In genomic region chr11:94494200-94494545, GRCh38 we compare ENCODE assay signal across 6 cellular contexts. TPM values are rescaled to one million over a fixed set of nuclear protein-coding genes. Genes with fewer than 3 reads are reported as not detected.
DNase-seq lines count a peak whose midpoint lies in the region; TF ChIP-seq lines count a peak whose summit lies in the region.

No MANE protein-coding gene starts in this region.

- peaks cover 29% of the 10 kb centered on the region for H3K4me1 Mint-ChIP-seq in T-helper 1 cell treated with Interleukin-12 subunit alpha and Interleukin-12 subunit beta and Interleukin-4 antibody, amounts not matched to agents 30 μg/mL and 1 μg/mL, for 36 hours (ENCODE audit: low read depth)

- H3K4me2 ChIP-seq in MM.1S (ENCODE audit: low read depth, low read length) = peak overlapping the region; percentile 60

- no peaks in the 10 kb centered on the region for H3K27me3 Mint-ChIP-seq in T-helper 1 cell treated with Interleukin-12 subunit alpha and Interleukin-12 subunit beta and Interleukin-4 antibody, amounts not matched to agents 30 μg/mL and 1 μg/mL, for 36 hours (ENCODE audit: low read depth)

- H3K36me3 ChIP-seq in MM.1S (replicated peaks; ENCODE audit: insufficient read depth, low read length) (peaks cover 3% of the 10 kb centered on the region; the same call in 1 of the 2 replicates), subcutaneous abdominal adipose tissue (ENCODE audit: control insufficient read depth in 5 of 5, insufficient read depth in 5 of 5, low read length in 5 of 5) (peaks cover 25 to 36% (median 27%) of the 10 kb centered on the region in 5 donors)

- H3K9ac ChIP-seq in MM.1S (ENCODE audit: low read length) (peak overlapping the region; percentile 95), subcutaneous abdominal adipose tissue (ENCODE audit: low read length in 5 of 5) (peak overlapping the region; percentile 88 to 98 (median 93))

- DNase-seq in T-helper 1 cell = no peak
- DNase-seq in MM.1S = no peak
- peak; percentile 17 for DNase-seq in fibroblast of the aortic adventitia (ENCODE audit: low read depth)
- no peak for DNase-seq in NOMO-1 treated with DMSO at 0.1 percent for 48 hours (lab: John Stamatoyannopoulos, UW; ENCODE audit: unreplicated experiment)

- no peaks in the 10 kb centered on the region for H3K9me3 Mint-ChIP-seq in T-helper 1 cell treated with Interleukin-12 subunit alpha and Interleukin-12 subunit beta and Interleukin-4 antibody, amounts not matched to agents 30 μg/mL and 1 μg/mL, for 36 hours

- peaks cover 26% of the 10 kb centered on the region for H3K36me3 Mint-ChIP-seq in T-helper 1 cell treated with Interleukin-12 subunit alpha and Interleukin-12 subunit beta and Interleukin-4 antibody, amounts not matched to agents 30 μg/mL and 1 μg/mL, for 36 hours (ENCODE audit: low read depth)

- peak overlapping the region; percentile 70; the same call in 1 of the 2 replicates for H3K27ac ChIP-seq in MM.1S (ENCODE audit: low read length)
- H3K27ac ChIP-seq in subcutaneous abdominal adipose tissue (ENCODE audit: low read depth, low read length) = peak overlapping the region; percentile 82

- no peaks in the 10 kb centered on the region for H3K27me3 ChIP-seq in MM.1S (replicated peaks; ENCODE audit: insufficient read depth, low read length)
- no peaks in the 10 kb centered on the region for H3K27me3 ChIP-seq in subcutaneous abdominal adipose tissue (ENCODE audit: control insufficient read depth in 5 of 5, insufficient read depth in 4 of 5, low read length in 5 of 5)

- H3K79me2 ChIP-seq in MM.1S (ENCODE audit: low read length) = peaks cover 55% of the 10 kb centered on the region

- no peaks in the 10 kb centered on the region for H3F3A ChIP-seq in MM.1S (ENCODE audit: insufficient read depth, low read length)

- H3K4me1 ChIP-seq in MM.1S (ENCODE audit: low read length) = peaks cover 12% of the 10 kb centered on the region; the same call in 1 of the 2 replicates
- H3K4me1 ChIP-seq in subcutaneous abdominal adipose tissue (ENCODE audit: control insufficient read depth in 5 of 5, insufficient read depth in 5 of 5, low read length in 5 of 5) = peaks cover 0 to 25% (median 23%) of the 10 kb centered on the region in 5 donors

- TF ChIP-seq CTCF in MM.1S (IDR thresholded peaks at IDR 0.05; ENCODE audit: low read length) (no peak), fibroblast of the aortic adventitia (IDR thresholded peaks at IDR 0.05; ENCODE audit: insufficient read depth, low read length) (no peak)

- H4K20me1 ChIP-seq in MM.1S (ENCODE audit: insufficient read depth, low read length) = no peaks in the 10 kb centered on the region

- no peaks in the 10 kb centered on the region for H3K9me2 ChIP-seq in MM.1S (replicated peaks; ENCODE audit: insufficient read depth, low read length)

- H2AFZ ChIP-seq in MM.1S (ENCODE audit: low read length) = peak overlapping the region; percentile 64

- H3K4me3 ChIP-seq in MM.1S (ENCODE audit: low read length) (peak overlapping the region; percentile 81), fibroblast of the aortic adventitia (ENCODE audit: low read depth, low read length) (peak overlapping the region; percentile 87), subcutaneous abdominal adipose tissue (ENCODE audit: low read depth in 1 of 5, low read length in 5 of 5) (peak overlapping the region; percentile 94 to 99 (median 99))

- H3K9me3 ChIP-seq in MM.1S (replicated peaks; ENCODE audit: insufficient read depth, low read length) (no peaks in the 10 kb centered on the region), subcutaneous abdominal adipose tissue (ENCODE audit: control insufficient read depth in 5 of 5, low read length in 5 of 5) (no peaks in the 10 kb centered on the region)

- H3K4me3 Mint-ChIP-seq in T-helper 1 cell treated with Interleukin-12 subunit alpha and Interleukin-12 subunit beta and Interleukin-4 antibody, amounts not matched to agents 30 μg/mL and 1 μg/mL, for 36 hours = peak overlapping the region; percentile 91

- peak overlapping the region; percentile 93 for H3K27ac Mint-ChIP-seq in T-helper 1 cell treated with Interleukin-12 subunit alpha and Interleukin-12 subunit beta and Interleukin-4 antibody, amounts not matched to agents 30 μg/mL and 1 μg/mL, for 36 hours

RNA-seq across cellular contexts. Expression of gene ANKRD49, which starts 0.4 kb away (rescaled TPM):
- 13.7 and 13.9 TPM in 2 replicates for total RNA-seq in fibroblast of the aortic adventitia (ENCODE audit: low replicate concordance)

RNA-seq across cellular contexts. Expression of gene MRE11, which starts 0.5 kb away (rescaled TPM):
- 15.5 and 23.9 TPM in 2 replicates for total RNA-seq in fibroblast of the aortic adventitia (ENCODE audit: low replicate concordance)

RNA-seq across cellular contexts. Expression of gene C11orf97, which starts 18.1 kb away (rescaled TPM):
- not detected in 2 replicates for total RNA-seq in fibroblast of the aortic adventitia (ENCODE audit: low replicate concordance)

RNA-seq across cellular contexts. Expression of gene FUT4, which starts 49.5 kb away (rescaled TPM):
- total RNA-seq in fibroblast of the aortic adventitia (ENCODE audit: low replicate concordance) = 5.6 and 7.1 TPM in 2 replicates
